Comparison of ENCODE assay signal across 8 cellular contexts in the genomic region with DNA sequence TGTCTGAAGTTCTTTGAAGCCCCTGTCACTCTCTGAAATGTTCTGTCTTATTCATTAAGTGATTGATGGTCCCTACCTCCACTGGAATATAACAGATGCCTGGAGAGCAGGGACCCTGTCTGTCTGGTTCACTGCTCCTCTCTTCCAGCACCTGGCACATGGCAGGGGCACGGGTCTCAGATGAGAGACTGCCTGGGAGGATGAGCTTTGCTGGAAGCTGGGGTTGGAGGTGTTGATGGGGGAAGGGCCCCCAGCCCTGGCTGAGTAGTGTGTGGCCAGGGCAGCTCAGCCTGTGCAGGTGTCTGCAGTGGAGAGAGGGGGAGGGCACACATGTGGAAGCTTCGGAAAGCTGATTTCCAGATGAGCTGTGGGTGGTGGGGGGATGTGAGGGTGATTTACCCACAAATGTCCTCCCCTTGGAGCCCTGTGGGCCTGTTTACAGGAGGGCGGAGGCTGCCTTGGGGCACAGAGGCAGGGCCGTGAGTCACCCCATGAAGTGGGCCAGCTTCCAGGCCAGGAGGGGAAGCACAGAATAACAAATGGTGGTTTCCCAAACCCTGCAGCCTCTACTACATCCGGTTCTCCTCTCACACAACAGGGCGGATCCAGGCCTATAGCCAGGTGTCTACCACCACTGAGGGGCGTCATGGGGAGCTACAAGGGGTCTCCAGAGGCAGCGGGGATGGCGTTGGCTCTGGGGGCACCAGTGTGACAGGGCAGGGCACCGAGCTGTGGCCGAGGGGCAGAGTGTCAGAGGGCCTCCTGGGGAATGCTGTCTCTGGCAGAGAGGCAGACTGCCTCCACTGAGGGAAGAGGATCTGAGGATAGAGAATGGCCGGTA. TPM values are rescaled to one million over a fixed set of nuclear protein-coding genes. Genes with fewer than 3 reads are reported as not detected.
A peak's percentile ranks its signal among the peaks of the same experiment; 100 is the strongest.
DNase-seq lines count a peak whose midpoint lies in the region; ATAC-seq and TF ChIP-seq lines count a peak whose summit lies in the region.

No MANE protein-coding gene starts in this region.

- no peak for TF ChIP-seq RAD21 in HCT116 (IDR thresholded peaks at IDR 0.05; ENCODE audit: low read depth)

- no TSS peak for BruUV-seq in HCT116 (replicated peaks; lab: Mats Ljungman, UMichigan)

- peak; percentile 78 for ATAC-seq in HCT116

- H3K36me3 ChIP-seq in HCT116 (ENCODE audit: control insufficient read depth in 1 of 2, insufficient read depth in 2 of 2, low read length in 2 of 2) (no peaks in the 10 kb centered on the region), suprapubic skin (no peaks in the 10 kb centered on the region)

- no peaks in the 10 kb centered on the region for H3K79me2 ChIP-seq in HCT116 (ENCODE audit: insufficient read depth, low read length)

- TF ChIP-seq CTCF in GM13976 (IDR thresholded peaks at IDR 0.05; ENCODE audit: borderline replicate concordance, control extremely low read depth, extremely low read depth, insufficient read depth, missing control alignments) (no peak), HCT116 (IDR thresholded peaks at IDR 0.05 in 2 of 3, conservative IDR thresholded peaks at IDR 0.05 in 1 of 3; ENCODE audit: borderline replicate concordance in 1 of 3, insufficient read depth in 1 of 3, low read depth in 2 of 3, low read length in 2 of 3) (no peak), nephron (IDR thresholded peaks at IDR 0.05; ENCODE audit: unreplicated experiment in 3 of 3) (no peak), suprapubic skin (IDR thresholded peaks at IDR 0.05) (no peak)

- H3K4me3 ChIP-seq in HCT116 (replicated peaks in 1 of 2; ENCODE audit: low read depth in 1 of 2, low read length in 2 of 2) (peak overlapping the region; percentile 19 to 48), suprapubic skin (no peak overlapping the region)

- H3K9me3 ChIP-seq in HCT116 (ENCODE audit: control insufficient read depth in 1 of 2, insufficient read depth in 1 of 2, low read depth in 1 of 2, low read length in 2 of 2), result no peaks in the 10 kb centered on the region
- no peaks in the 10 kb centered on the region for H3K9me3 ChIP-seq in suprapubic skin

- peaks cover 63% of the 10 kb centered on the region for H3K4me1 Mint-ChIP-seq in activated CD4-positive, alpha-beta T cell treated with anti-CD3 and anti-CD28 coated beads, Interleukin-2, amount 10 ng/mL, durations not matched to agents 24 days and 14 days
- peaks cover 47% of the 10 kb centered on the region for H3K4me1 Mint-ChIP-seq in nephron

- TF ChIP-seq POLR2A in HCT116 (IDR thresholded peaks at IDR 0.05; ENCODE audit: borderline replicate concordance, extremely low read depth, insufficient read depth, insufficient read length) (no peak), suprapubic skin (IDR thresholded peaks at IDR 0.05) (no peak), erythroblast (IDR thresholded peaks at IDR 0.05; ENCODE audit: low read length) (no peak)

- H3K9me3 Mint-ChIP-seq in activated CD4-positive, alpha-beta T cell treated with anti-CD3 and anti-CD28 coated beads, Interleukin-2, amount 10 ng/mL, durations not matched to agents 24 days and 14 days, result no peaks in the 10 kb centered on the region
- no peaks in the 10 kb centered on the region for H3K9me3 Mint-ChIP-seq in nephron

- H3K9me2 ChIP-seq in HCT116 (ENCODE audit: insufficient read depth), result no peaks in the 10 kb centered on the region

- CTCF ChIA-PET in HCT116 (lab: Charles Lee), result interaction anchor here (0.8 to 3.5 kb wide), 5 partner anchors 8 to 36 kb away, joined by 3 to 21 read pairs (median 5); no protein-coding TSS in a partner anchor

- WGBS in suprapubic skin, result 21% methylated on average over 9 of the region's 12 CpGs

- peak overlapping the region; percentile 99 for H3K27ac Mint-ChIP-seq in activated CD4-positive, alpha-beta T cell treated with anti-CD3 and anti-CD28 coated beads, Interleukin-2, amount 10 ng/mL, durations not matched to agents 24 days and 14 days
- H3K27ac Mint-ChIP-seq in nephron, result peak overlapping the region; percentile 61 to 89 (median 87)

- H2AFZ ChIP-seq in HCT116 (ENCODE audit: low read depth, low read length, poor library complexity, severe bottlenecking), result no peak overlapping the region

- RAD21 ChIA-PET in HCT116 (lab: Charles Lee; ENCODE audit: low non-redundant PET in 1 of 2, low total read pairs in 2 of 2, uncharacterized antibody in 2 of 2, unreplicated experiment in 2 of 2), result interaction anchor here (0.6 kb wide), 2 partner anchors 35 to 61 kb away, joined by 3 to 4 read pairs; no protein-coding TSS in a partner anchor

- H3K27ac ChIP-seq in HCT116 (ENCODE audit: low read depth, low read length) (peak overlapping the region; percentile 68), suprapubic skin (peak overlapping the region; percentile 56)

- H3K27me3 ChIP-seq in HCT116 (ENCODE audit: insufficient read depth, low read length) (no peaks in the 10 kb centered on the region), suprapubic skin (peaks cover 3% of the 10 kb centered on the region)

- H3K36me3 Mint-ChIP-seq in activated CD4-positive, alpha-beta T cell treated with anti-CD3 and anti-CD28 coated beads, Interleukin-2, amount 10 ng/mL, durations not matched to agents 24 days and 14 days (ENCODE audit: low read depth), result peaks cover 2% of the 10 kb centered on the region
- H3K36me3 Mint-ChIP-seq in nephron (ENCODE audit: low read depth), result no peaks in the 10 kb centered on the region

- no peaks in the 10 kb centered on the region for H4K20me1 ChIP-seq in HCT116 (ENCODE audit: insufficient read depth)

- in situ Hi-C loops in GM13976 (cut with MboI; ENCODE audit: low sequenced_read_pairs, unreplicated experiment), result no loop called here

- TF ChIP-seq EP300 in suprapubic skin (IDR thresholded peaks at IDR 0.05), result no peak

- peak overlapping the region; percentile 91 for H3K4me3 Mint-ChIP-seq in activated CD4-positive, alpha-beta T cell treated with anti-CD3 and anti-CD28 coated beads, Interleukin-2, amount 10 ng/mL, durations not matched to agents 24 days and 14 days
- H3K4me3 Mint-ChIP-seq in nephron, result no peak overlapping the region

- POLR2A ChIA-PET in HCT116 (lab: Charles Lee), result interaction anchor here (0.9 to 1.7 kb wide), 6 partner anchors 8 to 97 kb away, joined by 3 to 6 read pairs (median 4); a partner anchor contains a TSS

- H3K27me3 Mint-ChIP-seq in activated CD4-positive, alpha-beta T cell treated with anti-CD3 and anti-CD28 coated beads, Interleukin-2, amount 10 ng/mL, durations not matched to agents 24 days and 14 days, result peaks cover 1% of the 10 kb centered on the region
- H3K27me3 Mint-ChIP-seq in nephron (ENCODE audit: low read depth), result peaks cover 55% of the 10 kb centered on the region

- intact Hi-C loops in HCT116 (cut with micrococcal nuclease), result no loop called here
- intact Hi-C loops in activated CD4-positive, alpha-beta T cell treated with anti-CD3 and anti-CD28 coated beads, Interleukin-2, amount 10 ng/mL, durations not matched to agents 24 days and 14 days (cut with micrococcal nuclease), result loop anchor here (1.0 to 10.0 kb wide), 3 partner anchors 22 to 269 kb away; a partner anchor contains a TSS

- peak; percentile 93 for DNase-seq in GM13976 (ENCODE audit: low spot score)
- no peak for DNase-seq in HCT116 (ENCODE audit: low read depth, low spot score)
- peak; percentile 30 to 86 (median 76) for DNase-seq in NCI-H1417 (lab: John Stamatoyannopoulos, UW)
- DNase-seq in activated CD4-positive, alpha-beta T cell treated with anti-CD3 and anti-CD28 coated beads, Interleukin-2, amount 10 ng/mL, durations not matched to agents 24 days and 14 days, result peak; percentile 92
- peak; percentile 71 to 92 for DNase-seq in dermis microvascular lymphatic vessel endothelial cell (ENCODE audit: low read depth in 2 of 2)
- DNase-seq in suprapubic skin (ENCODE audit: low spot score in 2 of 2), result peak; percentile 91 to 92
- no peak for DNase-seq in erythroblast (lab: John Stamatoyannopoulos, UW)

- peak overlapping the region; percentile 66 for H3K9ac ChIP-seq in HCT116 (ENCODE audit: low read length)

- peak overlapping the region; percentile 88 for H3K4me2 ChIP-seq in HCT116 (ENCODE audit: low read length)

- peaks cover 63 to 92% of the 10 kb centered on the region in 2 experiments for H3K4me1 ChIP-seq in HCT116 (ENCODE audit: control insufficient read depth in 1 of 2, insufficient read depth in 2 of 2, low read length in 2 of 2)
- H3K4me1 ChIP-seq in suprapubic skin, result peaks cover 32% of the 10 kb centered on the region

TF ChIP-seq in HCT116, 20 proteins besides CTCF, POLR2A, EP300 and RAD21 (continues in another document):
- TF ChIP-seq, protein P1, sequence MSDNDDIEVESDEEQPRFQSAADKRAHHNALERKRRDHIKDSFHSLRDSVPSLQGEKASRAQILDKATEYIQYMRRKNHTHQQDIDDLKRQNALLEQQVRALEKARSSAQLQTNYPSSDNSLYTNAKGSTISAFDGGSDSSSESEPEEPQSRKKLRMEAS (IDR thresholded peaks at IDR 0.05), result no peak
- TF ChIP-seq POLR2AphosphoS5 (IDR thresholded peaks at IDR 0.05; ENCODE audit: low read depth, low read length) (peak; percentile 48), CEBPB (IDR thresholded peaks at IDR 0.05; ENCODE audit: low read depth) (no peak)

RNA-seq across cellular contexts. Expression of a gene that starts 11.0 kb away (rescaled TPM):
- total RNA-seq in HCT116 (2021; ENCODE audit: unreplicated experiment) (72.6 TPM), dermis microvascular lymphatic vessel endothelial cell (7.0 and 52.2 TPM in 2 replicates), suprapubic skin (100 to 1,000 TPM in 3 of 4 donors, 10 to 100 TPM in 1; 95.8 to 176 (median 123) TPM)
- polyA plus RNA-seq in HCT116 (2012), result 96.4 and 207 TPM in 2 replicates
- 12.3 and 15.8 TPM in 2 replicates for total RNA-seq in activated CD4-positive, alpha-beta T cell treated with anti-CD3 and anti-CD28 coated beads, Interleukin-2, amount 10 ng/mL, durations not matched to agents 24 days and 14 days

RNA-seq across cellular contexts. Expression of a gene that starts 30.5 kb away (rescaled TPM):
- total RNA-seq in HCT116 (2021; ENCODE audit: unreplicated experiment) (1.5 TPM), dermis microvascular lymphatic vessel endothelial cell (under 0.01 TPM in 1 of 2 replicates, not detected in the other), suprapubic skin (100 to 1,000 TPM in 1 of 4 donors, 10 to 100 TPM in 2, 1 to 10 TPM in 1; 1.0 to 289 (median 37.0) TPM)
- 0.62 and 1.4 TPM in 2 replicates for polyA plus RNA-seq in HCT116 (2012)
- 0.44 and 0.64 TPM in 2 replicates for total RNA-seq in activated CD4-positive, alpha-beta T cell treated with anti-CD3 and anti-CD28 coated beads, Interleukin-2, amount 10 ng/mL, durations not matched to agents 24 days and 14 days

RNA-seq across cellular contexts. Expression of a gene that starts 47.3 kb away (rescaled TPM):
- total RNA-seq in HCT116 (2021; ENCODE audit: unreplicated experiment), result 0.84 TPM
- polyA plus RNA-seq in HCT116 (2012), result 1.1 and 2.3 TPM in 2 replicates
- not detected in 2 replicates for total RNA-seq in activated CD4-positive, alpha-beta T cell treated with anti-CD3 and anti-CD28 coated beads, Interleukin-2, amount 10 ng/mL, durations not matched to agents 24 days and 14 days
- 0.13 TPM in 1 of 2 replicates, not detected in the other for total RNA-seq in dermis microvascular lymphatic vessel endothelial cell
- 100 to 1,000 TPM in 1 of 4 donors, 10 to 100 TPM in 2, under 1 TPM in 1; 0.72 to 346 (median 21.0) TPM for total RNA-seq in suprapubic skin

RNA-seq across cellular contexts. Expression of a gene that starts 52.2 kb away (rescaled TPM):
- 8.8 TPM for total RNA-seq in HCT116 (2021; ENCODE audit: unreplicated experiment)
- polyA plus RNA-seq in HCT116 (2012), result 14.4 and 24.3 TPM in 2 replicates
- total RNA-seq in activated CD4-positive, alpha-beta T cell treated with anti-CD3 and anti-CD28 coated beads, Interleukin-2, amount 10 ng/mL, durations not matched to agents 24 days and 14 days, result not detected in 2 replicates
- 0.13 and 0.39 TPM in 2 replicates for total RNA-seq in dermis microvascular lymphatic vessel endothelial cell
- total RNA-seq in suprapubic skin, result 100 to 1,000 TPM in 3 of 4 donors, 10 to 100 TPM in 1; 78.6 to 293 (median 185) TPM

Comparison
In these comparisons a context has a peak if more than half of its experiments do, and no peak if none do; other contexts are left out.
1. DNase-seq: peak in GM13976 (single experiment), NCI-H1417 (3 of 3), activated CD4-positive, alpha-beta T cell treated with anti-CD3 and anti-CD28 coated beads, Interleukin-2, amount 10 ng/mL, durations not matched to agents 24 days and 14 days (single experiment), dermis microvascular lymphatic vessel endothelial cell (2 of 2) and suprapubic skin (2 of 2); none in HCT116 (single experiment) and erythroblast (0 of 2).